In genomic region chr14:53183611-53184010, GRCh38 we compare ENCODE assay signal across 20 cellular contexts. TPM values are rescaled to one million over a fixed set of nuclear protein-coding genes. Genes with fewer than 3 reads are reported as not detected.
A peak's percentile ranks its signal among the peaks of the same experiment; 100 is the strongest.
DNase-seq lines count a peak whose midpoint lies in the region; ATAC-seq and TF ChIP-seq lines count a peak whose summit lies in the region.
"Had no signal": no experiment of that assay in that cellular context is flagged by ENCODE, and none has a peak within 500 bp of the region (broad histone marks: within the 10 kb centered on the region; RNA-seq: fewer than 3 reads in every experiment).

No MANE protein-coding gene starts in this region.

- ATAC-seq in HG03095 (IDR thresholded peaks at IDR 0.05; ENCODE audit: unreplicated experiment) (no peak), GM21786 (IDR thresholded peaks at IDR 0.05; ENCODE audit: unreplicated experiment) (no peak)
- ATAC-seq: activated T-cell treated with anti-CD3 and anti-CD28 coated beads, Interleukin-2, amount 50 U/mL, for 4 hours; body of pancreas; GM12878 had no signal

- H4K20me1 ChIP-seq in smooth muscle cell (ENCODE audit: low read depth), result no peaks in the 10 kb centered on the region
- H4K20me1 ChIP-seq: BLaER1 had no signal

- DNase-seq in ELR (ENCODE audit: low read depth) (peak; percentile 8), M059J (ENCODE audit: low read depth) (peak; percentile 10), fibroblast of mammary gland (ENCODE audit: low read depth) (peak; percentile 6), smooth muscle cell (lab: John Stamatoyannopoulos, UW; ENCODE audit: unreplicated experiment) (no peak), NCI-H2107 treated with DMSO at 0.1 percent for 48 hours (lab: John Stamatoyannopoulos, UW; ENCODE audit: unreplicated experiment) (no peak)
- DNase-seq: activated CD8-positive, alpha-beta memory T cell treated with anti-CD3 and anti-CD28 coated beads for 24 hours; activated T-cell treated with anti-CD3 and anti-CD28 coated beads, Interleukin-2, amount 50 U/mL, for 4 hours; body of pancreas; colonic mucosa; heart right ventricle; left ventricle myocardium inferior; NCI-H1417; NCI-H524 treated with DMSO at 0.1 percent for 48 hours; stimulated activated CD8-positive, alpha-beta memory T cell treated with anti-CD3 and anti-CD28 coated beads, Interleukin-4, amount 100 ng/mL, for 48 hours; T-helper 9 cell had no signal

- TF ChIP-seq CTCF in fibroblast of mammary gland (conservative IDR thresholded peaks at IDR 0.05; ENCODE audit: control insufficient read depth, insufficient read depth, low read depth, low read length), result no peak
- no peak for TF ChIP-seq CTCF in smooth muscle cell (IDR thresholded peaks at IDR 0.05; ENCODE audit: borderline replicate concordance, insufficient read depth, poor library complexity, severe bottlenecking)

- no peaks in the 10 kb centered on the region for H3K27me3 ChIP-seq in smooth muscle cell (ENCODE audit: low read depth)
- H3K27me3 ChIP-seq: BLaER1, body of pancreas, colonic mucosa, heart right ventricle, neutrophil had no signal

- no peaks in the 10 kb centered on the region for H3K79me2 ChIP-seq in smooth muscle cell (ENCODE audit: low read depth)

- no peaks in the 10 kb centered on the region for H3K36me3 ChIP-seq in smooth muscle cell (ENCODE audit: low read depth)
- H3K36me3 ChIP-seq: BLaER1, colonic mucosa, heart right ventricle, left ventricle myocardium inferior, neutrophil had no signal

- peak overlapping the region; percentile 1 for H2AFZ ChIP-seq in smooth muscle cell (ENCODE audit: low read depth)

- WGBS in smooth muscle cell (ENCODE audit: low lambda C conversion rate), result 5% methylated on average over 2 of the region's 2 CpGs

- H3K27ac ChIP-seq in smooth muscle cell (ENCODE audit: low read depth), result no peak overlapping the region
- H3K27ac ChIP-seq: BLaER1, body of pancreas, colonic mucosa, heart right ventricle, left ventricle myocardium inferior, neutrophil had no signal

- no peak overlapping the region for H3K4me3 ChIP-seq in fibroblast of mammary gland (ENCODE audit: control insufficient read depth, low read depth, low read length)
- no peak overlapping the region for H3K4me3 ChIP-seq in smooth muscle cell
- H3K4me3 ChIP-seq: BLaER1, body of pancreas, colonic mucosa, GM12878, heart right ventricle, left ventricle myocardium inferior had no signal

- peaks cover 31% of the 10 kb centered on the region for H3K4me1 ChIP-seq in smooth muscle cell (ENCODE audit: low read depth)
- H3K4me1 ChIP-seq: BLaER1, body of pancreas, colonic mucosa had no signal

- H3F3A ChIP-seq in smooth muscle cell (ENCODE audit: low read depth), result no peaks in the 10 kb centered on the region

- H3K9ac ChIP-seq in smooth muscle cell (ENCODE audit: low read depth), result peak overlapping the region; percentile 19
- H3K9ac ChIP-seq: BLaER1 had no signal

- peak overlapping the region; percentile 80 for H3K4me2 ChIP-seq in smooth muscle cell
- H3K4me2 ChIP-seq: BLaER1 had no signal

- no peaks in the 10 kb centered on the region for H3K9me3 ChIP-seq in smooth muscle cell (replicated peaks; ENCODE audit: low read depth)
- H3K9me3 ChIP-seq: body of pancreas, colonic mucosa, heart right ventricle, left ventricle myocardium inferior, neutrophil had no signal

RNA-seq across cellular contexts. Expression of gene DDHD1, which starts 30.5 kb away (rescaled TPM):
- total RNA-seq in M059J (2014; rRNA removed; shearing (Covaris generic)), result 5.0 and 6.7 TPM in 2 replicates
- total RNA-seq in smooth muscle cell, result 7.8 and 12.2 TPM in 2 replicates
- polyA plus RNA-seq in smooth muscle cell, result 3.1 and 4.0 TPM in 2 replicates

Comparison
In these comparisons a context has a peak if more than half of its experiments do, and no peak if none do; other contexts are left out.
1. DNase-seq: peak in ELR (single experiment), M059J (single experiment) and fibroblast of mammary gland (single experiment); none in smooth muscle cell (single experiment) and NCI-H2107 treated with DMSO at 0.1 percent for 48 hours (single experiment).